8 cellular contexts compared by ENCODE assay signal in genomic region chr7:100243385-100243784, GRCh38. TPM values are rescaled to one million over a fixed set of nuclear protein-coding genes. Genes with fewer than 3 reads are reported as not detected.
DNase-seq lines count a peak whose midpoint lies in the region; ATAC-seq, FAIRE-seq and TF ChIP-seq lines count a peak whose summit lies in the region.
"Not testable (repeated sequence)": the region's sequence is repeated elsewhere in the genome, so short reads cannot be mapped to it uniquely, and the experiment has no call there.

No MANE protein-coding gene starts in this region.

- H2AFZ ChIP-seq in H1 (ENCODE audit: low read length), result not testable (repeated sequence)

- H3K4me3 ChIP-seq in H1 (ENCODE audit: extremely low read depth in 1 of 4, insufficient read depth in 2 of 4, low read depth in 3 of 4, low read length in 4 of 4), result not testable (repeated sequence)

- not testable (repeated sequence) for H3K56ac ChIP-seq in H1 (replicated peaks; ENCODE audit: insufficient read length, low read depth, low read length)

- not testable (repeated sequence) for H2BK5ac ChIP-seq in H1 (ENCODE audit: low read depth, low read length)

- not testable (repeated sequence) for H3K79me1 ChIP-seq in H1 (ENCODE audit: low read depth, low read length)

- not testable (repeated sequence) for H3K4ac ChIP-seq in H1 (replicated peaks; ENCODE audit: insufficient read length, low read depth, low read length)

- TF ChIP-seq EP300 in H1 (IDR thresholded peaks at IDR 0.05; ENCODE audit: borderline replicate concordance in 1 of 2, low read depth in 2 of 2, low read length in 2 of 2), result not testable (repeated sequence)

- not testable (repeated sequence) for H3K9me3 ChIP-seq in H1 (ENCODE audit: insufficient read depth in 2 of 2, low read depth in 1 of 2, low read length in 1 of 2)

- not testable (repeated sequence) for H3K27me3 Mint-ChIP-seq in natural killer cell (ENCODE audit: low read depth in 2 of 2)

- peak overlapping the region; percentile 53 to 88 for H3K27ac Mint-ChIP-seq in natural killer cell

- not testable (repeated sequence) for H3K9ac ChIP-seq in H1 (replicated peaks in 1 of 4; ENCODE audit: extremely low read depth in 1 of 4, low read depth in 3 of 4, low read length in 3 of 4)

- TF ChIP-seq RAD21 in H1 (IDR thresholded peaks at IDR 0.05 in 1 of 2, conservative IDR thresholded peaks at IDR 0.05 in 1 of 2; ENCODE audit: low read depth in 2 of 2, low read length in 2 of 2), result not testable (repeated sequence)

- H3K4me3 Mint-ChIP-seq in natural killer cell, result not testable (repeated sequence)

- peaks cover 5 to 15% (median 9%) of the 10 kb centered on the region in 4 experiments for H3K4me1 ChIP-seq in H1 (replicated peaks in 1 of 4; ENCODE audit: control insufficient read depth in 3 of 4, insufficient read depth in 4 of 4, low read length in 3 of 4)

- not testable (repeated sequence) for H4K91ac ChIP-seq in H1 (replicated peaks; ENCODE audit: insufficient read length, low read length)

- not testable (repeated sequence) for H3K36me3 ChIP-seq in H1 (ENCODE audit: control insufficient read depth in 2 of 4, insufficient read depth in 4 of 4, low read length in 3 of 4)

- H2BK12ac ChIP-seq in H1 (ENCODE audit: low read depth, low read length), result not testable (repeated sequence)

- WGBS in H1 (ENCODE audit: extremely low coverage in 1 of 2, insufficient coverage in 1 of 2, insufficient read length in 1 of 2, insufficient replicate concordance in 2 of 2, low coverage in 1 of 2, low lambda C conversion rate in 2 of 2, missing lambda C conversion rate in 1 of 2), 2 experiments, result 84% methylated on average over 10 of the region's 12 CpGs; no CpG with 5 or more reads in 1 of the 2 experiments

- TF ChIP-seq POLR2A in H1 (IDR thresholded peaks at IDR 0.05; ENCODE audit: control extremely low read depth in 1 of 2, low read depth in 2 of 2, low read length in 2 of 2), result not testable (repeated sequence)

- H2BK15ac ChIP-seq in H1 (ENCODE audit: low read length), result not testable (repeated sequence)

- H3K79me2 ChIP-seq in H1 (ENCODE audit: control insufficient read depth in 1 of 2, insufficient read depth in 2 of 2, low read length in 2 of 2), result peaks cover 0 to 19% of the 10 kb centered on the region in 2 experiments; a peak in 2 of 4 replicates

- not testable (repeated sequence) for TF ChIP-seq CTCF in H1 (IDR thresholded peaks at IDR 0.05; ENCODE audit: control extremely low read depth in 1 of 3, insufficient read depth in 1 of 3, low read depth in 1 of 3, low read length in 3 of 3); natural killer cell (IDR thresholded peaks at IDR 0.05)

- H3K14ac ChIP-seq in H1 (ENCODE audit: insufficient read length), result not testable (repeated sequence)

- H2BK120ac ChIP-seq in H1 (replicated peaks; ENCODE audit: low read depth, low read length), result not testable (repeated sequence)

- ATAC-seq in HG02571 (IDR thresholded peaks at IDR 0.05; ENCODE audit: unreplicated experiment), result peak; percentile 78
- peak; percentile 62 to 93 (median 78) for ATAC-seq in natural killer cell

- not testable (repeated sequence) for H3K36me3 Mint-ChIP-seq in natural killer cell

- not testable (repeated sequence) for FAIRE-seq in H1 (lab: Jason Lieb, UNC)

- intact Hi-C loops in natural killer cell (cut with micrococcal nuclease), result not testable (repeated sequence)

- H3K4me2 ChIP-seq in H1 (ENCODE audit: insufficient read depth in 1 of 2, low read depth in 2 of 2, low read length in 2 of 2), result not testable (repeated sequence)

- H3K23ac ChIP-seq in H1 (ENCODE audit: insufficient read length), result not testable (repeated sequence)

- H4K5ac ChIP-seq in H1 (ENCODE audit: insufficient read length, low read depth, low read length), result not testable (repeated sequence)

- CTCF ChIA-PET in H1 (lab: Charles Lee; ENCODE audit: partially characterized antibody), result interaction anchor here (1.3 kb wide), 3 partner anchors 16 to 101 kb away, joined by 3 to 6 read pairs (median 3); no protein-coding TSS in a partner anchor

- H3K27ac ChIP-seq in H1 (ENCODE audit: low read depth, low read length), result not testable (repeated sequence)

- not testable (repeated sequence) for H2BK20ac ChIP-seq in H1 (ENCODE audit: low read length)

- POLR2A ChIA-PET in H1 (lab: Charles Lee; ENCODE audit: partially characterized antibody), result not testable (repeated sequence)

- H3K9me3 Mint-ChIP-seq in natural killer cell, result not testable (repeated sequence)

- H2AK5ac ChIP-seq in H1 (ENCODE audit: low read depth, low read length), result not testable (repeated sequence)

- not testable (repeated sequence) for H4K8ac ChIP-seq in H1 (ENCODE audit: extremely low read depth, insufficient read depth, low read length)

- not testable (repeated sequence) for H3K27me3 ChIP-seq in H1 (replicated peaks in 1 of 4; ENCODE audit: control insufficient read depth in 3 of 4, extremely low read depth in 1 of 4, insufficient read depth in 3 of 4, low read length in 3 of 4)

- H3K18ac ChIP-seq in H1 (ENCODE audit: extremely low read depth, low read length), result not testable (repeated sequence)

- peaks cover 18 to 31% of the 10 kb centered on the region in 2 donors for H3K4me1 Mint-ChIP-seq in natural killer cell

- H4K20me1 ChIP-seq in H1 (replicated peaks in 1 of 2; ENCODE audit: control insufficient read depth in 1 of 2, insufficient read depth in 2 of 2, low read length in 2 of 2), result not testable (repeated sequence)

- peak; percentile 74 for DNase-seq in Daoy (ENCODE audit: low read depth)
- peak; percentile 17 for DNase-seq in NCI-H69 (lab: John Stamatoyannopoulos, UW)
- DNase-seq in activated CD4-positive, alpha-beta T cell treated with anti-CD3 and anti-CD28 coated beads for 48 hours, result peak; percentile 78
- DNase-seq in activated gamma-delta T cell (lab: John Stamatoyannopoulos, UW), result peak; percentile 20
- not testable (repeated sequence) for DNase-seq in H1 (ENCODE audit: low read depth in 1 of 2, low spot score in 2 of 2)
- DNase-seq in natural killer cell, result peak; percentile 31
- DNase-seq in stimulated activated CD8-positive, alpha-beta memory T cell treated with anti-CD3 and anti-CD28 coated beads, Interleukin-4, amount 100 ng/mL, for 48 hours, result peak; percentile 75

- not testable (repeated sequence) for H3K23me2 ChIP-seq in H1 (ENCODE audit: low read depth, low read length)

TF ChIP-seq in H1, 55 proteins besides CTCF, POLR2A, EP300 and RAD21:
- TF ChIP-seq MAFK (IDR thresholded peaks at IDR 0.05; ENCODE audit: low read depth, low read length), result peak; percentile 57; the same call in 1 of the 2 replicates
- TF ChIP-seq BACH1 (IDR thresholded peaks at IDR 0.05; ENCODE audit: low read length), result peak; percentile 71

RNA-seq across cellular contexts. Expression of gene PVRIG, which starts 23.6 kb away (rescaled TPM):
- not detected in 2 replicates for total RNA-seq in Daoy (2014; rRNA removed; shearing (Covaris generic))
- not detected in 2 replicates for total RNA-seq in H1 (2021; fragmentation: NEBNext Ultra II Directional; extraction: Animal tissue kit (Norgen Biotek cat#: 25700))
- 0.15 TPM in 1 of 2 replicates, not detected in the other for polyA plus RNA-seq in H1 (2011; rRNA removed)
- polyA plus RNA-seq in H1 (2011; cell fraction: cytosol; rRNA removed), result not detected
- not detected for polyA plus RNA-seq in H1 (2011; cell fraction: nucleus; rRNA removed)
- 0.80 to 2.2 TPM (median 1.2 TPM) in 4 replicates for polyA plus RNA-seq in H1 (2012, experiment 1 of 2)
- polyA plus RNA-seq in H1 (2012, experiment 2 of 2), result 2.1 TPM
- not detected for polyA plus RNA-seq in H1 (2013, experiment 1 of 2)
- not detected for polyA plus RNA-seq in H1 (2013, experiment 2 of 2)
- not detected in 2 replicates for polyA minus RNA-seq in H1 (2011; rRNA and poly(A)+ RNA removed)
- not detected for polyA minus RNA-seq in H1 (2011; cell fraction: cytosol; rRNA and poly(A)+ RNA removed)
- polyA minus RNA-seq in H1 (2011; cell fraction: nucleus; rRNA and poly(A)+ RNA removed), result not detected
- total RNA-seq in natural killer cell, result 10 to 100 TPM; 45.6 to 84.1 (median 52.9) TPM

Comparison
In these comparisons a context has a peak if more than half of its experiments do, and no peak if none do; other contexts are left out.
1. RNA of gene PVRIG, which starts 23.6 kb away (total RNA-seq): 45.6 to 84.1 TPM in natural killer cell; not detected in Daoy and not detected in H1; every median in the first group is over 10 times any median in the second.